In genomic region chr16:81446318-81447275, GRCh38 we compare ENCODE assay signal across 8 cellular contexts. TPM values are rescaled to one million over a fixed set of nuclear protein-coding genes. Genes with fewer than 3 reads are reported as not detected.
A peak's percentile ranks its signal among the peaks of the same experiment; 100 is the strongest.
DNase-seq lines count a peak whose midpoint lies in the region; ATAC-seq and TF ChIP-seq lines count a peak whose summit lies in the region.

No MANE protein-coding gene starts in this region.

- in situ Hi-C loops in transverse colon (cut with MboI; ENCODE audit: low pct_ligation_motif_present in 1 of 4, low pct_unique_long_range_greater_than_20kb in 1 of 4, low sequenced_read_pairs in 3 of 4), result no loop called here

- no peaks in the 10 kb centered on the region for H3K27me3 Mint-ChIP-seq in memory B cell

- no peak for ATAC-seq in memory B cell (ENCODE audit: low read depth)
- ATAC-seq in HG03139 (IDR thresholded peaks at IDR 0.05; ENCODE audit: unreplicated experiment), result no peak

- peak overlapping the region; percentile 93 for H3K4me3 Mint-ChIP-seq in memory B cell

- intact Hi-C loops in transverse colon (cut with DNase I; ENCODE audit: low total_unique reads), result no loop called here

- TF ChIP-seq CTCF in transverse colon (IDR thresholded peaks at IDR 0.05), result no peak

- peaks cover 16% of the 10 kb centered on the region for H3K27me3 ChIP-seq in NT2/D1 (ENCODE audit: insufficient read depth, insufficient read length)
- no peaks in the 10 kb centered on the region for H3K27me3 ChIP-seq in transverse colon

- H3K27ac Mint-ChIP-seq in memory B cell, result peak overlapping the region; percentile 92

- TF ChIP-seq POLR2A in transverse colon (IDR thresholded peaks at IDR 0.05), result peak; percentile 53

- H3K9me3 ChIP-seq in NT2/D1 (ENCODE audit: insufficient read depth, low read length) (no peaks in the 10 kb centered on the region), transverse colon (no peaks in the 10 kb centered on the region)

- DNase-seq in NCI-H1092 treated with DMSO at 0.1 percent for 48 hours (lab: John Stamatoyannopoulos, UW), result peak; percentile 59
- no peak for DNase-seq in NCI-H1092 (lab: John Stamatoyannopoulos, UW)
- no peak for DNase-seq in NT2/D1 (ENCODE audit: low read depth, low spot score)
- DNase-seq in cerebellar cortex (ENCODE audit: low spot score), result peak; percentile 45
- DNase-seq in memory B cell (ENCODE audit: low spot score in 2 of 2), result no peak
- peak; percentile 61 for DNase-seq in transverse colon
- no peak for DNase-seq in H4 (ENCODE audit: low spot score)

- H3K36me3 Mint-ChIP-seq in memory B cell, result peaks cover 6% of the 10 kb centered on the region

- WGBS in transverse colon (ENCODE audit: low coverage in 1 of 2), 2 donors, result 11 to 14% methylated on average over 7 to 31 of the region's 31 CpGs

- H3K9me3 Mint-ChIP-seq in memory B cell, result peaks cover 2% of the 10 kb centered on the region

- peaks cover 42% of the 10 kb centered on the region for H3K4me1 Mint-ChIP-seq in memory B cell

- no peak for TF ChIP-seq EP300 in transverse colon (IDR thresholded peaks at IDR 0.05; ENCODE audit: low read depth)

- peaks cover 27% of the 10 kb centered on the region for H3K4me1 ChIP-seq in NT2/D1 (ENCODE audit: insufficient read depth, insufficient read length)
- peaks cover 26 to 56% (median 47%) of the 10 kb centered on the region in 4 donors for H3K4me1 ChIP-seq in transverse colon

- peaks cover 25% of the 10 kb centered on the region for H3K36me3 ChIP-seq in NT2/D1 (ENCODE audit: insufficient read depth, insufficient read length, low read length)
- H3K36me3 ChIP-seq in transverse colon, result no peaks in the 10 kb centered on the region

- peak overlapping the region; percentile 89 to 95 (median 94) for H3K27ac ChIP-seq in transverse colon

- peak overlapping the region; percentile 92 for H3K9ac ChIP-seq in NT2/D1 (ENCODE audit: insufficient read length, low read depth)

- H3K4me3 ChIP-seq in NT2/D1 (ENCODE audit: insufficient read length, low read depth) (peak overlapping the region; percentile 94), transverse colon (peak overlapping the region; percentile 85 to 96 (median 90))

RNA-seq across cellular contexts. Expression of gene CMIP, which starts 2.0 kb away (rescaled TPM):
- 10 to 100 TPM; 40.0 to 69.6 (median 47.0) TPM for total RNA-seq in transverse colon
- 1.9 and 4.1 TPM in 2 replicates for total RNA-seq in H4 (2014; rRNA removed; shearing (Covaris generic))

Comparison
In these comparisons a context has a peak if more than half of its experiments do, and no peak if none do; other contexts are left out.
1. DNase-seq: peak in NCI-H1092 treated with DMSO at 0.1 percent for 48 hours (single experiment), cerebellar cortex (single experiment) and transverse colon (single experiment); none in NCI-H1092 (single experiment), NT2/D1 (single experiment), memory B cell (0 of 2) and H4 (single experiment).